In the genomic region with DNA sequence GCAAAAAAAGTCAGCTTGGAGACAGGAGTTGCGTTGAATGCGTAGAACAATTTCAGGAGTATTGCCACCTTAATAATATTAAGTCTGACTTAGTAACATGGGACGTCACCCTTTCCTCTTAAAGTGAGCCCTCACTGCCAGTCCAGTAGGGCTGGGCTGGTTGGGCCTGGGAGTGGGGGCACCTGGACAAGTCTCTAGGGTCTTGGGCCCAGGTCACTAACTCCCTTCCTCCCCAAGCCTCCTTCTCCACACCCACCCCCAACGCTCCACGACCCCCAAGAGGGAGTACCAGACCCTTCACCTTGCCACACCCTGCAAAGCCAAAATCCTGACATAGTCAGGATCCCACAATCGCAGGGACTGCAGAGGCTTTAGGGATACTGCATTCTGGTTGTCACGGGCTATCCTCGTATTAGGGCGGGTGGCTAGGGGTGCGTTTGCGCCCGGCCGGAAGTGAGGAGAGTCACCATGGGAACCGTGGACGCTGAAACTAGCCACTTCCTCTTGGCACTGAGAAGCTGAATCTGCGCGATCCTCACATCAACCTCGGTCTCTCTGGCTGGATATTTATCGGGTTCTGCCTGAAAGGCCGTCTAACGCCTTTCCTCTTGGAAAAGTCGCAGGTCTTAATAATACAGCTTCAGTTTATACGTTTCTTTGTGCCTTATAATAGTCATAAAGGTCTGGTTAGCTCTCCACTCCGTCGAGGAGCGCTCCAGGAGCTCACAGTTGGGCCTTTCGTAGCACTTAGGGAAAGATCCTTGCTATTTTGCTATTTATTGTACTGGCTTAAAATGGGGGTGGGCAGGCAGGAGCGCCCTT, we compare ENCODE assay signal across 8 cellular contexts. TPM values are rescaled to one million over a fixed set of nuclear protein-coding genes. Genes with fewer than 3 reads are reported as not detected.
DNase-seq lines count a peak whose midpoint lies in the region; ATAC-seq and TF ChIP-seq lines count a peak whose summit lies in the region.

No MANE protein-coding gene starts in this region.

- H3K9ac ChIP-seq in ES-I3 (ENCODE audit: low read depth, low read length) (peak overlapping the region; percentile 59; the same call in 1 of the 2 replicates), KMS-11 (no peak overlapping the region; the same call in 1 of the 2 replicates)

- H4K20me1 ChIP-seq in KMS-11 (ENCODE audit: insufficient read depth): no peaks in the 10 kb centered on the region

- H3K4me2 ChIP-seq in KMS-11: peak overlapping the region; percentile 66

- H3K9me3 ChIP-seq in ES-I3 (ENCODE audit: control insufficient read depth, insufficient read depth, low read length): no peaks in the 10 kb centered on the region
- no peaks in the 10 kb centered on the region for H3K9me3 ChIP-seq in T-helper 17 cell (ENCODE audit: control insufficient read depth, low read length, poor library complexity, severe bottlenecking)
- H3K9me3 ChIP-seq in body of pancreas: no peaks in the 10 kb centered on the region

- no peak overlapping the region for H3K27ac ChIP-seq in KMS-11
- H3K27ac ChIP-seq in body of pancreas: peak overlapping the region in 2 of 4 donors; percentile 21 to 39

- H3K27ac Mint-ChIP-seq in T-helper 17 cell: no peak overlapping the region

- 7 to 15% methylated on average over 15 to 28 of the region's 28 CpGs for WGBS in body of pancreas, 2 donors

- H3K4me1 ChIP-seq in ES-I3 (ENCODE audit: insufficient read depth, low read length) (no peaks in the 10 kb centered on the region), KMS-11 (ENCODE audit: low read depth, poor library complexity, severe bottlenecking) (peaks cover 5% of the 10 kb centered on the region), body of pancreas (peaks cover 20% of the 10 kb centered on the region)

- TF ChIP-seq CTCF in KMS-11 (conservative IDR thresholded peaks at IDR 0.05; ENCODE audit: low read depth, low read length): no peak
- no peak for TF ChIP-seq CTCF in body of pancreas (IDR thresholded peaks at IDR 0.05)

- intact Hi-C loops in body of pancreas (cut with DNase I): no loop called here
- intact Hi-C loops in sciatic nerve (cut with DNase I): no loop called here

- no peak overlapping the region for H3K4me3 ChIP-seq in KMS-11 (IDR thresholded peaks at IDR 0.05; ENCODE audit: insufficient read depth, low read depth, low read length)
- peak overlapping the region in 1 of 2 donors; percentile 51 for H3K4me3 ChIP-seq in body of pancreas
- H3K4me3 ChIP-seq in iPS-11a (ENCODE audit: low read depth, low read length): peak overlapping the region; percentile 14

- no peaks in the 10 kb centered on the region for H3K27me3 ChIP-seq in KMS-11 (ENCODE audit: insufficient read depth, low read depth)
- H3K27me3 ChIP-seq in body of pancreas: no peaks in the 10 kb centered on the region

- no peaks in the 10 kb centered on the region for H3K36me3 Mint-ChIP-seq in T-helper 17 cell (ENCODE audit: low read depth)

- DNase-seq in T-helper 17 cell: peak in 1 of 3 donors; percentile 49
- peak; percentile 84 to 91 (median 86) for DNase-seq in body of pancreas
- DNase-seq in sciatic nerve (ENCODE audit: low spot score): peak; percentile 88
- no peak for DNase-seq in NCI-H128 (lab: John Stamatoyannopoulos, UW; ENCODE audit: unreplicated experiment)

- H3K4me3 Mint-ChIP-seq in T-helper 17 cell: peak overlapping the region; percentile 81

- no peaks in the 10 kb centered on the region for H3K79me2 ChIP-seq in KMS-11 (ENCODE audit: insufficient read depth, low read depth)

- H2AFZ ChIP-seq in KMS-11 (ENCODE audit: low read depth): peak overlapping the region; percentile 88

- no peaks in the 10 kb centered on the region for H3K36me3 ChIP-seq in ES-I3 (ENCODE audit: insufficient read depth, low read length)
- H3K36me3 ChIP-seq in KMS-11 (ENCODE audit: insufficient read depth): no peaks in the 10 kb centered on the region
- H3K36me3 ChIP-seq in body of pancreas (replicated peaks in 1 of 2; ENCODE audit: insufficient read depth in 1 of 2, low read depth in 2 of 2): no peaks in the 10 kb centered on the region

- H3K4me1 Mint-ChIP-seq in T-helper 17 cell: peaks cover 10% of the 10 kb centered on the region

- H3K27me3 Mint-ChIP-seq in T-helper 17 cell: peaks cover 38% of the 10 kb centered on the region

- ATAC-seq in GM21737 (IDR thresholded peaks at IDR 0.05; ENCODE audit: unreplicated experiment): peak; percentile 97
- peak; percentile 94 for ATAC-seq in T-helper 17 cell
- ATAC-seq in body of pancreas: peak; percentile 99
- peak; percentile 95 for ATAC-seq in sciatic nerve

- peak in 1 of 3 donors; percentile 20 for TF ChIP-seq POLR2A in body of pancreas (IDR thresholded peaks at IDR 0.05)

RNA-seq across cellular contexts. Expression of gene CXXC1, which starts 10.3 kb away (rescaled TPM):
- total RNA-seq in T-helper 17 cell (100 to 1,000 TPM; 118 to 129 TPM), body of pancreas (100 to 1,000 TPM in 1 of 2 donors, 10 to 100 TPM in 1; 80.7 to 109 TPM), sciatic nerve (72.2 TPM)

RNA-seq across cellular contexts. Expression of gene MBD1, which starts 16.5 kb away (rescaled TPM):
- 10 to 100 TPM; 88.9 to 89.1 TPM for total RNA-seq in T-helper 17 cell
- total RNA-seq in body of pancreas: 10 to 100 TPM; 44.6 to 63.3 TPM
- total RNA-seq in sciatic nerve: 63.9 TPM

RNA-seq across cellular contexts. Expression of gene CFAP53, which starts 31.5 kb away (rescaled TPM):
- total RNA-seq in T-helper 17 cell: under 1 TPM; 0.42 to 0.70 TPM
- total RNA-seq in body of pancreas: 1 to 10 TPM in 1 of 2 donors, under 1 TPM in 1; 0.78 to 1.3 TPM
- total RNA-seq in sciatic nerve: 0.98 TPM
